ENCODE assay signal across 1 cellular context in the genomic region with DNA sequence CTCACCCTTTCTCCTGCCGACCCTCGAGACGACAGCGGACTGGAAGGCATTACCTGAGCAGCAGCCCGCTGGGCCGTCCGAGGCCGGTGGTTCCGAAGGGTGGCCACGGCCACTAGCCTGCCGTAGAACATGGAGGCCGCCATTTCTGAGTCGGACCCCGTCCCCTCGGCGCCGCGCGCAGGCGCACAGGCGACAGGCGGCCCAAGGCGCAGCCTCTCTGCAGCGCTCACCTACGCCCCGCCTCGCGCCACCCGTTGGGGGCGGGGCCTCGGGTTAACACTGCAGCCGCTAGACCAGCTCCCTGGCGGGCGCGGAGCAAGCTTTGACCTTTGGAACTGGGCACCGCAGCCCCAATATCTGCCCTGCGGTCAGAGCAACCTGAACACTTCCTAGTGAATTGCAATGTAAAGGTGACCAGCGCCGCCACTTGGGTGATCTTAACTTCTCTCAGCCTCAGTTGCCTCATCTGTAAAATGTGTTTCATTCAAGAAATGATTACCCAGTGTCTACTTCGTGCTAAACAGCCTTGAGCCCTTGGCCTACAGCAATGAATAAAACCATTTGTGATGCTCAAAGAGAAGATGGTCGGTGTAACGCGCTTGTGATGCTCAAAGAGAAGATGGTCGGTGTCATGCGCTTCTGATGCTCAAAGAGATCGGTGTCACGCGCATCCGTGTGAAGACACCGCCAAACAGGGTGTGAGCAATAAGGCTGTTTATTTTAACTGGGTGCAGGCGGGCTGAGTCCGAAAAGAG.
TF ChIP-seq lines count a peak whose summit lies in the region.

A gene (minus strand): TSS at position 147 of the 755 bp plus-strand sequence. CDS start 4 bp downstream, at position 143.

TF ChIP-seq in HepG2, 621 proteins besides CTCF, POLR2A, EP300 and RAD21 (continued from another document and continues in another):
- peak; percentile 51; the same call in 1 of the 2 replicates for TF ChIP-seq SP4 (CRISPR knock-in tag; IDR thresholded peaks at IDR 0.05)
- TF ChIP-seq GATAD2A (CRISPR knock-in tag; IDR thresholded peaks at IDR 0.05) = peak; percentile 53; the same call in 1 of the 2 replicates
- no peak for TF ChIP-seq ZNF12 (CRISPR knock-in tag; IDR thresholded peaks at IDR 0.05)
- TF ChIP-seq, protein P1, sequence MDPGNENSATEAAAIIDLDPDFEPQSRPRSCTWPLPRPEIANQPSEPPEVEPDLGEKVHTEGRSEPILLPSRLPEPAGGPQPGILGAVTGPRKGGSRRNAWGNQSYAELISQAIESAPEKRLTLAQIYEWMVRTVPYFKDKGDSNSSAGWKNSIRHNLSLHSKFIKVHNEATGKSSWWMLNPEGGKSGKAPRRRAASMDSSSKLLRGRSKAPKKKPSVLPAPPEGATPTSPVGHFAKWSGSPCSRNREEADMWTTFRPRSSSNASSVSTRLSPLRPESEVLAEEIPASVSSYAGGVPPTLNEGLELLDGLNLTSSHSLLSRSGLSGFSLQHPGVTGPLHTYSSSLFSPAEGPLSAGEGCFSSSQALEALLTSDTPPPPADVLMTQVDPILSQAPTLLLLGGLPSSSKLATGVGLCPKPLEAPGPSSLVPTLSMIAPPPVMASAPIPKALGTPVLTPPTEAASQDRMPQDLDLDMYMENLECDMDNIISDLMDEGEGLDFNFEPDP (CRISPR knock-in tag; conservative IDR thresholded peaks at IDR 0.05) = no peak
- TF ChIP-seq, protein P2, sequence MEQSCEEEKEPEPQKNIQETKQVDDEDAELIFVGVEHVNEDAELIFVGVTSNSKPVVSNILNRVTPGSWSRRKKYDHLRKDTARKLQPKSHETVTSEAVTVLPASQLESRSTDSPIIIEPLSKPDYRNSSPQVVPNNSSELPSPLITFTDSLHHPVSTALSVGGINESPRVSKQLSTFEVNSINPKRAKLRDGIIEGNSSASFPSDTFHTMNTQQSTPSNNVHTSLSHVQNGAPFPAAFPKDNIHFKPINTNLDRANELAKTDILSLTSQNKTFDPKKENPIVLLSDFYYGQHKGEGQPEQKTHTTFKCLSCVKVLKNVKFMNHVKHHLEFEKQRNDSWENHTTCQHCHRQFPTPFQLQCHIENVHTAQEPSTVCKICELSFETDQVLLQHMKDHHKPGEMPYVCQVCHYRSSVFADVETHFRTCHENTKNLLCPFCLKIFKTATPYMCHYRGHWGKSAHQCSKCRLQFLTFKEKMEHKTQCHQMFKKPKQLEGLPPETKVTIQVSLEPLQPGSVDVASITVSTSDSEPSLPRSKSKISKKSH (CRISPR knock-in tag; IDR thresholded peaks at IDR 0.05; ENCODE audit: borderline replicate concordance) = 0 out of 2 replicates have a peak, but pooled peaks have one; percentile 71
- TF ChIP-seq, protein P3, sequence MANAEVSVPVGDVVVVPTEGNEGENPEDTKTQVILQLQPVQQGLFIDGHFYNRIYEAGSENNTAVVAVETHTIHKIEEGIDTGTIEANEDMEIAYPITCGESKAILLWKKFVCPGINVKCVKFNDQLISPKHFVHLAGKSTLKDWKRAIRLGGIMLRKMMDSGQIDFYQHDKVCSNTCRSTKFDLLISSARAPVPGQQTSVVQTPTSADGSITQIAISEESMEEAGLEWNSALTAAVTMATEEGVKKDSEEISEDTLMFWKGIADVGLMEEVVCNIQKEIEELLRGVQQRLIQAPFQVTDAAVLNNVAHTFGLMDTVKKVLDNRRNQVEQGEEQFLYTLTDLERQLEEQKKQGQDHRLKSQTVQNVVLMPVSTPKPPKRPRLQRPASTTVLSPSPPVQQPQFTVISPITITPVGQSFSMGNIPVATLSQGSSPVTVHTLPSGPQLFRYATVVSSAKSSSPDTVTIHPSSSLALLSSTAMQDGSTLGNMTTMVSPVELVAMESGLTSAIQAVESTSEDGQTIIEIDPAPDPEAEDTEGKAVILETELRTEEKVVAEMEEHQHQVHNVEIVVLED (CRISPR knock-in tag; IDR thresholded peaks at IDR 0.05; ENCODE audit: borderline replicate concordance) = peak; percentile 79; the same call in 1 of the 2 replicates
- TF ChIP-seq PITX1 (CRISPR knock-in tag; IDR thresholded peaks at IDR 0.05) = peak; percentile 62; the same call in 1 of the 2 replicates
- TF ChIP-seq YEATS4 (CRISPR knock-in tag; IDR thresholded peaks at IDR 0.05; ENCODE audit: borderline replicate concordance) = peak; percentile 63; the same call in 1 of the 2 replicates
- TF ChIP-seq ZSCAN22 (CRISPR knock-in tag; IDR thresholded peaks at IDR 0.05) = 0 out of 2 replicates have a peak, but pooled peaks have one; percentile 32
- TF ChIP-seq RBM39 (IDR thresholded peaks at IDR 0.05; ENCODE audit: low read depth, low read length, poor library complexity, severe bottlenecking) = peak; percentile 74
- TF ChIP-seq, protein P4, sequence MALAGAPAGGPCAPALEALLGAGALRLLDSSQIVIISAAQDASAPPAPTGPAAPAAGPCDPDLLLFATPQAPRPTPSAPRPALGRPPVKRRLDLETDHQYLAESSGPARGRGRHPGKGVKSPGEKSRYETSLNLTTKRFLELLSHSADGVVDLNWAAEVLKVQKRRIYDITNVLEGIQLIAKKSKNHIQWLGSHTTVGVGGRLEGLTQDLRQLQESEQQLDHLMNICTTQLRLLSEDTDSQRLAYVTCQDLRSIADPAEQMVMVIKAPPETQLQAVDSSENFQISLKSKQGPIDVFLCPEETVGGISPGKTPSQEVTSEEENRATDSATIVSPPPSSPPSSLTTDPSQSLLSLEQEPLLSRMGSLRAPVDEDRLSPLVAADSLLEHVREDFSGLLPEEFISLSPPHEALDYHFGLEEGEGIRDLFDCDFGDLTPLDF (CRISPR knock-in tag; IDR thresholded peaks at IDR 0.05) = peak; percentile 39; the same call in 1 of the 2 replicates
- TF ChIP-seq, protein P5, sequence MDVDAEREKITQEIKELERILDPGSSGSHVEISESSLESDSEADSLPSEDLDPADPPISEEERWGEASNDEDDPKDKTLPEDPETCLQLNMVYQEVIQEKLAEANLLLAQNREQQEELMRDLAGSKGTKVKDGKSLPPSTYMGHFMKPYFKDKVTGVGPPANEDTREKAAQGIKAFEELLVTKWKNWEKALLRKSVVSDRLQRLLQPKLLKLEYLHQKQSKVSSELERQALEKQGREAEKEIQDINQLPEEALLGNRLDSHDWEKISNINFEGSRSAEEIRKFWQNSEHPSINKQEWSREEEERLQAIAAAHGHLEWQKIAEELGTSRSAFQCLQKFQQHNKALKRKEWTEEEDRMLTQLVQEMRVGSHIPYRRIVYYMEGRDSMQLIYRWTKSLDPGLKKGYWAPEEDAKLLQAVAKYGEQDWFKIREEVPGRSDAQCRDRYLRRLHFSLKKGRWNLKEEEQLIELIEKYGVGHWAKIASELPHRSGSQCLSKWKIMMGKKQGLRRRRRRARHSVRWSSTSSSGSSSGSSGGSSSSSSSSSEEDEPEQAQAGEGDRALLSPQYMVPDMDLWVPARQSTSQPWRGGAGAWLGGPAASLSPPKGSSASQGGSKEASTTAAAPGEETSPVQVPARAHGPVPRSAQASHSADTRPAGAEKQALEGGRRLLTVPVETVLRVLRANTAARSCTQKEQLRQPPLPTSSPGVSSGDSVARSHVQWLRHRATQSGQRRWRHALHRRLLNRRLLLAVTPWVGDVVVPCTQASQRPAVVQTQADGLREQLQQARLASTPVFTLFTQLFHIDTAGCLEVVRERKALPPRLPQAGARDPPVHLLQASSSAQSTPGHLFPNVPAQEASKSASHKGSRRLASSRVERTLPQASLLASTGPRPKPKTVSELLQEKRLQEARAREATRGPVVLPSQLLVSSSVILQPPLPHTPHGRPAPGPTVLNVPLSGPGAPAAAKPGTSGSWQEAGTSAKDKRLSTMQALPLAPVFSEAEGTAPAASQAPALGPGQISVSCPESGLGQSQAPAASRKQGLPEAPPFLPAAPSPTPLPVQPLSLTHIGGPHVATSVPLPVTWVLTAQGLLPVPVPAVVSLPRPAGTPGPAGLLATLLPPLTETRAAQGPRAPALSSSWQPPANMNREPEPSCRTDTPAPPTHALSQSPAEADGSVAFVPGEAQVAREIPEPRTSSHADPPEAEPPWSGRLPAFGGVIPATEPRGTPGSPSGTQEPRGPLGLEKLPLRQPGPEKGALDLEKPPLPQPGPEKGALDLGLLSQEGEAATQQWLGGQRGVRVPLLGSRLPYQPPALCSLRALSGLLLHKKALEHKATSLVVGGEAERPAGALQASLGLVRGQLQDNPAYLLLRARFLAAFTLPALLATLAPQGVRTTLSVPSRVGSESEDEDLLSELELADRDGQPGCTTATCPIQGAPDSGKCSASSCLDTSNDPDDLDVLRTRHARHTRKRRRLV (CRISPR knock-in tag; IDR thresholded peaks at IDR 0.05) = 0 out of 2 replicates have a peak, but pooled peaks have one; percentile 54
- no peak for TF ChIP-seq HOXD1 (CRISPR knock-in tag; IDR thresholded peaks at IDR 0.05)
- peak; percentile 96 for TF ChIP-seq FOXC1 (CRISPR knock-in tag; IDR thresholded peaks at IDR 0.05; ENCODE audit: borderline replicate concordance)
- no peak for TF ChIP-seq ZNF101 (CRISPR knock-in tag; IDR thresholded peaks at IDR 0.05; ENCODE audit: borderline replicate concordance, low read depth)
- TF ChIP-seq, protein P6, sequence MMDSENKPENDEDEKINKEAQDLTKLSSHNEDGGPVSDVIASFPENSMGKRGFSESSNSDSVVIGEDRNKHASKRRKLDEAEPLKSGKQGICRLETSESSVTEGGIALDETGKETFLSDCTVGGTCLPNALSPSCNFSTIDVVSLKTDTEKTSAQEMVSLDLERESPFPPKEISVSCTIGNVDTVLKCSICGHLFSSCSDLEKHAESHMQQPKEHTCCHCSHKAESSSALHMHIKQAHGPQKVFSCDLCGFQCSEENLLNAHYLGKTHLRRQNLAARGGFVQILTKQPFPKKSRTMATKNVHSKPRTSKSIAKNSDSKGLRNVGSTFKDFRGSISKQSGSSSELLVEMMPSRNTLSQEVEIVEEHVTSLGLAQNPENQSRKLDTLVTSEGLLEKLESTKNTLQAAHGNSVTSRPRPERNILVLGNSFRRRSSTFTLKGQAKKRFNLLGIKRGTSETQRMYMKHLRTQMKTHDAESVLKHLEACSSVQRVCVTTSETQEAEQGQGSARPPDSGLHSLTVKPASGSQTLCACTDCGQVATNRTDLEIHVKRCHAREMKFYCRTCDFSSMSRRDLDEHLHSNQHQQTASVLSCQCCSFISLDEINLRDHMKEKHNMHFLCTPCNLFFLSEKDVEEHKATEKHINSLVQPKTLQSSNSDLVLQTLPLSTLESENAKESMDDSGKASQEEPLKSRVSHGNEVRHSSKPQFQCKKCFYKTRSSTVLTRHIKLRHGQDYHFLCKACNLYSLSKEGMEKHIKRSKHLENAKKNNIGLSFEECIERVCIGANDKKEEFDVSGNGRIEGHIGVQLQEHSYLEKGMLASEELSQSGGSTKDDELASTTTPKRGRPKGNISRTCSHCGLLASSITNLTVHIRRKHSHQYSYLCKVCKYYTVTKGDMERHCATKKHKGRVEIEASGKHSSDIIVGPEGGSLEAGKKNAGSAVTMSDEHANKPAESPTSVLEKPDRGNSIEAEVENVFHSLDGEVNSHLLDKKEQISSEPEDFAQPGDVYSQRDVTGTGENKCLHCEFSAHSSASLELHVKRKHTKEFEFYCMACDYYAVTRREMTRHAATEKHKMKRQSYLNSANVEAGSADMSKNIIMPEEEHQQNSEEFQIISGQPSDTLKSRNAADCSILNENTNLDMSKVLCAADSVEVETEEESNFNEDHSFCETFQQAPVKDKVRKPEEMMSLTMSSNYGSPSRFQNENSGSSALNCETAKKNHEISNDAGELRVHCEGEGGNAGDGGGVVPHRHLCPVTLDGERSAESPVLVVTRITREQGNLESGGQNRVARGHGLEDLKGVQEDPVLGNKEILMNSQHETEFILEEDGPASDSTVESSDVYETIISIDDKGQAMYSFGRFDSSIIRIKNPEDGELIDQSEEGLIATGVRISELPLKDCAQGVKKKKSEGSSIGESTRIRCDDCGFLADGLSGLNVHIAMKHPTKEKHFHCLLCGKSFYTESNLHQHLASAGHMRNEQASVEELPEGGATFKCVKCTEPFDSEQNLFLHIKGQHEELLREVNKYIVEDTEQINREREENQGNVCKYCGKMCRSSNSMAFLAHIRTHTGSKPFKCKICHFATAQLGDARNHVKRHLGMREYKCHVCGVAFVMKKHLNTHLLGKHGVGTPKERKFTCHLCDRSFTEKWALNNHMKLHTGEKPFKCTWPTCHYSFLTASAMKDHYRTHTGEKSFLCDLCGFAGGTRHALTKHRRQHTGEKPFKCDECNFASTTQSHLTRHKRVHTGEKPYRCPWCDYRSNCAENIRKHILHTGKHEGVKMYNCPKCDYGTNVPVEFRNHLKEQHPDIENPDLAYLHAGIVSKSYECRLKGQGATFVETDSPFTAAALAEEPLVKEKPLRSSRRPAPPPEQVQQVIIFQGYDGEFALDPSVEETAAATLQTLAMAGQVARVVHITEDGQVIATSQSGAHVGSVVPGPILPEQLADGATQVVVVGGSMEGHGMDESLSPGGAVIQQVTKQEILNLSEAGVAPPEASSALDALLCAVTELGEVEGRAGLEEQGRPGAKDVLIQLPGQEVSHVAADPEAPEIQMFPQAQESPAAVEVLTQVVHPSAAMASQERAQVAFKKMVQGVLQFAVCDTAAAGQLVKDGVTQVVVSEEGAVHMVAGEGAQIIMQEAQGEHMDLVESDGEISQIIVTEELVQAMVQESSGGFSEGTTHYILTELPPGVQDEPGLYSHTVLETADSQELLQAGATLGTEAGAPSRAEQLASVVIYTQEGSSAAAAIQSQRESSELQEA (CRISPR knock-in tag; IDR thresholded peaks at IDR 0.05; ENCODE audit: not compliant biosample characterization) = peak; percentile 38
- TF ChIP-seq, protein P7, sequence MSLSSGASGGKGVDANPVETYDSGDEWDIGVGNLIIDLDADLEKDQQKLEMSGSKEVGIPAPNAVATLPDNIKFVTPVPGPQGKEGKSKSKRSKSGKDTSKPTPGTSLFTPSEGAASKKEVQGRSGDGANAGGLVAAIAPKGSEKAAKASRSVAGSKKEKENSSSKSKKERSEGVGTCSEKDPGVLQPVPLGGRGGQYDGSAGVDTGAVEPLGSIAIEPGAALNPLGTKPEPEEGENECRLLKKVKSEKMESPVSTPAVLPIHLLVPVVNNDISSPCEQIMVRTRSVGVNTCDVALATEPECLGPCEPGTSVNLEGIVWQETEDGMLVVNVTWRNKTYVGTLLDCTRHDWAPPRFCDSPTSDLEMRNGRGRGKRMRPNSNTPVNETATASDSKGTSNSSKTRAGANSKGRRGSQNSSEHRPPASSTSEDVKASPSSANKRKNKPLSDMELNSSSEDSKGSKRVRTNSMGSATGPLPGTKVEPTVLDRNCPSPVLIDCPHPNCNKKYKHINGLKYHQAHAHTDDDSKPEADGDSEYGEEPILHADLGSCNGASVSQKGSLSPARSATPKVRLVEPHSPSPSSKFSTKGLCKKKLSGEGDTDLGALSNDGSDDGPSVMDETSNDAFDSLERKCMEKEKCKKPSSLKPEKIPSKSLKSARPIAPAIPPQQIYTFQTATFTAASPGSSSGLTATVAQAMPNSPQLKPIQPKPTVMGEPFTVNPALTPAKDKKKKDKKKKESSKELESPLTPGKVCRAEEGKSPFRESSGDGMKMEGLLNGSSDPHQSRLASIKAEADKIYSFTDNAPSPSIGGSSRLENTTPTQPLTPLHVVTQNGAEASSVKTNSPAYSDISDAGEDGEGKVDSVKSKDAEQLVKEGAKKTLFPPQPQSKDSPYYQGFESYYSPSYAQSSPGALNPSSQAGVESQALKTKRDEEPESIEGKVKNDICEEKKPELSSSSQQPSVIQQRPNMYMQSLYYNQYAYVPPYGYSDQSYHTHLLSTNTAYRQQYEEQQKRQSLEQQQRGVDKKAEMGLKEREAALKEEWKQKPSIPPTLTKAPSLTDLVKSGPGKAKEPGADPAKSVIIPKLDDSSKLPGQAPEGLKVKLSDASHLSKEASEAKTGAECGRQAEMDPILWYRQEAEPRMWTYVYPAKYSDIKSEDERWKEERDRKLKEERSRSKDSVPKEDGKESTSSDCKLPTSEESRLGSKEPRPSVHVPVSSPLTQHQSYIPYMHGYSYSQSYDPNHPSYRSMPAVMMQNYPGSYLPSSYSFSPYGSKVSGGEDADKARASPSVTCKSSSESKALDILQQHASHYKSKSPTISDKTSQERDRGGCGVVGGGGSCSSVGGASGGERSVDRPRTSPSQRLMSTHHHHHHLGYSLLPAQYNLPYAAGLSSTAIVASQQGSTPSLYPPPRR (CRISPR knock-in tag; IDR thresholded peaks at IDR 0.05; ENCODE audit: borderline replicate concordance) = 0 out of 2 replicates have a peak, but pooled peaks have one; percentile 35
